ENCODE assay signal across 9 cellular contexts in the genomic region with DNA sequence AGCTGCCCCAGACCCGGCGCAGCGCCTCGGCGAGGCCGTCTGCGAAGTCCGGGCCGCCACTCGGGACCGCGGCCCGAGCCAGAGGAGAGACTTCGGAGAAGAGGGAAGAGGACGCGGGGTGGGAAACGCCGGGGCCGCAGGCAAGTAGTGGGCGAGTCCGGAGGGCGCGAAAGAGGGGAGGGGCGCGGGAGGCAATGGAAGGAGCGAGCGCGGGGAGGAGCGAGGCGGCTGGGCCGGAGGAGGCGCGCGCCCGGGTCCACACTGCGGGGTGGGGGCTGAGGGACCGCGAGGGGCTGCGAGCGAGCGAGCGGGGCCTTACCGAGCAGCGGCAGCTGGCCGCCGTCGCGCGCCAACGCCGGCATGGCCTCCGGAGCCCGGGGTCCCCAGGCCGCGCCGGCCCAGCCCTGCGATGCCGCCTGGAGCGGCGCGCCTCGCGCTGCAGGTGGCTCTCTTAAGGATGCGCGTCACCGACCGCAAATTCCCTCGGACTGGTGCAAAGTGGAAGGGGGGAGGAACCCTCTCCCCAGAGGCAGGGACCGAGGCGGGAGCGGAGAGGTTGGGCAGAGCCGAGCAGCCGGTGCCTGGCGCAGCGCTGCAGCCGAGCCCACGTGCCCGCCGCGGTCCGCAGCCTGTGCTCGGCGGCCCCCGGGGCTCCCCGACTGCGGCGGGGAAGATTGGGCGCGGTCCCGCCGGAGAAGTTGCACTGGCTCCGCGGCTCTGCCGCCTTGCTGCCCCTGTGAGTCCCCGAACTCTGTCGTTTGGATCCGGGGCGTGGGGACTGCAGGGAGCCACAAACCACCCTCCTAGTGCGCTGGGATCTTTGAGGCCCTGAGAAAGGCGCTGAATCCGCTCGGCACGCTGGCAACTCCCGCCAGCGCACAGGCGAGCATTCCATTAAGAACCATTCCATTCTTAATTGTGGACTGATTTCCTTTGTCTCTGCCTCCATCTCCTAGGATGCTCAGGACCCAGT. TPM values are rescaled to one million over a fixed set of nuclear protein-coding genes. Genes with fewer than 3 reads are reported as not detected.
DNase-seq lines count a peak whose midpoint lies in the region; ATAC-seq and TF ChIP-seq lines count a peak whose summit lies in the region.
"Had no signal": no experiment of that assay in that cellular context is flagged by ENCODE, and none has a peak within 500 bp of the region (broad histone marks: within the 10 kb centered on the region; RNA-seq: fewer than 3 reads in every experiment).

A gene (minus strand): TSS at position 428 of the 973 bp plus-strand sequence. CDS start 66 bp downstream, at position 362.

- H3K9ac ChIP-seq in Karpas-422 (ENCODE audit: low read length), result no peak within 1 kb of the TSS

- H4K20me1 ChIP-seq in Karpas-422 (ENCODE audit: insufficient read depth, low read depth, low read length), result no peaks in the 10 kb centered on the region

- TF ChIP-seq EP300 in upper lobe of left lung (IDR thresholded peaks at IDR 0.05), result no peak

- WGBS in esophagus, 2 donors, result 1 to 2% methylated on average over 82 to 106 of the region's 106 CpGs
- WGBS in upper lobe of left lung, 2 donors, result 1 to 3% methylated on average over 48 to 63 of the region's 106 CpGs

- POLR2A ChIA-PET in activated CD4-positive, alpha-beta T cell treated with anti-CD3 and anti-CD28 coated beads, Interleukin-2, amount 10 ng/mL, durations not matched to agents 7 days and 5 days (lab: Charles Lee), result no interaction called here
- POLR2A ChIA-PET in naive thymus-derived CD8-positive, alpha-beta T cell (lab: Charles Lee), result no interaction called here

- H2AFZ ChIP-seq in Karpas-422 (ENCODE audit: low read length), result no peak within 1 kb of the TSS

- CTCF ChIA-PET in activated CD4-positive, alpha-beta T cell treated with anti-CD3 and anti-CD28 coated beads, Interleukin-2, amount 10 ng/mL, durations not matched to agents 7 days and 5 days (lab: Charles Lee), result interaction anchor here (1.1 kb wide), 1 partner anchor 22 kb away, joined by 4 read pairs; no protein-coding TSS in a partner anchor

- H3K36me3 ChIP-seq in Karpas-422 (ENCODE audit: insufficient read depth, low read length) (no peaks in the 10 kb centered on the region), esophagus (ENCODE audit: control insufficient read depth in 2 of 2, insufficient read depth in 2 of 2, low read length in 1 of 2) (no peaks in the 10 kb centered on the region), upper lobe of left lung (no peaks in the 10 kb centered on the region)

- H3K4me3 ChIP-seq in Karpas-422 (ENCODE audit: low read length), result peak within 1 kb of the TSS; percentile 36; the same call in 1 of the 2 replicates
- peak within 1 kb of the TSS; percentile 32 to 45 for H3K4me3 ChIP-seq in esophagus (ENCODE audit: low read depth in 1 of 2, low read length in 2 of 2)
- peak within 1 kb of the TSS in 3 of 4 donors; percentile 43 to 55 (median 53) for H3K4me3 ChIP-seq in upper lobe of left lung

- H3K4me1 Mint-ChIP-seq in activated CD4-positive, alpha-beta T cell treated with anti-CD3 and anti-CD28 coated beads, Interleukin-2, amount 10 ng/mL, durations not matched to agents 7 days and 5 days, result peaks cover 11% of the 10 kb centered on the region
- peaks cover 0 to 10% (median 5%) of the 10 kb centered on the region in 4 donors for H3K4me1 Mint-ChIP-seq in naive thymus-derived CD8-positive, alpha-beta T cell

- TF ChIP-seq CTCF in upper lobe of left lung (IDR thresholded peaks at IDR 0.05), result no peak

- H3K27ac ChIP-seq in Karpas-422 (ENCODE audit: low read length), result no peak within 1 kb of the TSS
- no peak within 1 kb of the TSS for H3K27ac ChIP-seq in esophagus (ENCODE audit: low read depth in 2 of 2, low read length in 1 of 2)
- peak within 1 kb of the TSS in 1 of 4 donors; percentile 55 for H3K27ac ChIP-seq in upper lobe of left lung

- H3K27me3 ChIP-seq in Karpas-422 (ENCODE audit: low read length) (no peaks in the 10 kb centered on the region), esophagus (ENCODE audit: control insufficient read depth in 1 of 2, insufficient read depth in 2 of 2, low read length in 2 of 2) (peaks cover 4 to 20% of the 10 kb centered on the region in 2 donors), upper lobe of left lung (peaks cover 0 to 28% (median 19%) of the 10 kb centered on the region in 4 donors)

- H3K9me3 ChIP-seq in Karpas-422 (ENCODE audit: low read length) (no peaks in the 10 kb centered on the region), esophagus (ENCODE audit: control insufficient read depth in 2 of 2, insufficient read depth in 1 of 2, low read depth in 1 of 2, low read length in 1 of 2) (peaks cover 0 to 3% of the 10 kb centered on the region in 2 donors), upper lobe of left lung (peaks cover 0 to 7% (median 2%) of the 10 kb centered on the region in 4 donors)

- H3K36me3 Mint-ChIP-seq in activated CD4-positive, alpha-beta T cell treated with anti-CD3 and anti-CD28 coated beads, Interleukin-2, amount 10 ng/mL, durations not matched to agents 7 days and 5 days (ENCODE audit: low read depth), result no peaks in the 10 kb centered on the region
- H3K36me3 Mint-ChIP-seq in naive thymus-derived CD8-positive, alpha-beta T cell, result no peaks in the 10 kb centered on the region

- TF ChIP-seq POLR2A in upper lobe of left lung (IDR thresholded peaks at IDR 0.05), result peak in 1 of 4 donors; percentile 58

- H3K4me3 Mint-ChIP-seq in activated CD4-positive, alpha-beta T cell treated with anti-CD3 and anti-CD28 coated beads, Interleukin-2, amount 10 ng/mL, durations not matched to agents 7 days and 5 days, result peak within 1 kb of the TSS; percentile 55
- peak within 1 kb of the TSS; percentile 68 to 79 (median 72) for H3K4me3 Mint-ChIP-seq in naive thymus-derived CD8-positive, alpha-beta T cell

- H3K27me3 Mint-ChIP-seq in activated CD4-positive, alpha-beta T cell treated with anti-CD3 and anti-CD28 coated beads, Interleukin-2, amount 10 ng/mL, durations not matched to agents 7 days and 5 days, result peaks cover 60% of the 10 kb centered on the region
- H3K27me3 Mint-ChIP-seq in naive thymus-derived CD8-positive, alpha-beta T cell, result peaks cover 30 to 64% (median 46%) of the 10 kb centered on the region in 5 donors

- H3K79me2 ChIP-seq in Karpas-422 (ENCODE audit: low read length), result no peaks in the 10 kb centered on the region

- H3K4me2 ChIP-seq in Karpas-422 (ENCODE audit: low read depth, low read length, poor library complexity, severe bottlenecking), result peak within 1 kb of the TSS; percentile 51

- DNase-seq in AML-193 (lab: John Stamatoyannopoulos, UW) (peak; percentile 26 to 37), Karpas-422 (no peak), upper lobe of left lung (peak; percentile 68 to 87)
- peak; percentile 39 for DNase-seq in activated CD4-positive, alpha-beta T cell treated with anti-CD3 and anti-CD28 coated beads, Interleukin-2, amount 10 ng/mL, durations not matched to agents 7 days and 5 days
- DNase-seq in naive thymus-derived CD8-positive, alpha-beta T cell, result peak in 7 of 10 donors; percentile 1 to 20 (median 8)

- no peak within 1 kb of the TSS for H3K27ac Mint-ChIP-seq in activated CD4-positive, alpha-beta T cell treated with anti-CD3 and anti-CD28 coated beads, Interleukin-2, amount 10 ng/mL, durations not matched to agents 7 days and 5 days
- H3K27ac Mint-ChIP-seq in naive thymus-derived CD8-positive, alpha-beta T cell, result peak within 1 kb of the TSS in 1 of 10 donors; percentile 18

- no peaks in the 10 kb centered on the region for H3K9me3 Mint-ChIP-seq in activated CD4-positive, alpha-beta T cell treated with anti-CD3 and anti-CD28 coated beads, Interleukin-2, amount 10 ng/mL, durations not matched to agents 7 days and 5 days
- no peaks in the 10 kb centered on the region for H3K9me3 Mint-ChIP-seq in naive thymus-derived CD8-positive, alpha-beta T cell

- ATAC-seq in GM18909 (IDR thresholded peaks at IDR 0.05; ENCODE audit: poor library complexity, unreplicated experiment) (peak; percentile 52), upper lobe of left lung (ENCODE audit: low FRiP score in 2 of 2) (peak in 1 of 2 donors; percentile 60), GM21381 (IDR thresholded peaks at IDR 0.05; ENCODE audit: unreplicated experiment) (no peak)
- ATAC-seq in naive thymus-derived CD8-positive, alpha-beta T cell, result peak; percentile 69 to 73

- no peaks in the 10 kb centered on the region for H3K9me2 ChIP-seq in Karpas-422 (replicated peaks; ENCODE audit: insufficient read depth, low read length)

- no peaks in the 10 kb centered on the region for H3K4me1 ChIP-seq in Karpas-422 (ENCODE audit: low read length)
- H3K4me1 ChIP-seq in esophagus (ENCODE audit: control insufficient read depth in 2 of 2, insufficient read depth in 2 of 2, low read length in 1 of 2), result peaks cover 6 to 10% of the 10 kb centered on the region in 2 donors
- peaks cover 11 to 21% (median 13%) of the 10 kb centered on the region in 4 donors for H3K4me1 ChIP-seq in upper lobe of left lung

RNA-seq across cellular contexts. Expression of the gene that starts here (rescaled TPM):
- total RNA-seq in Karpas-422 (2014; rRNA removed; shearing (Covaris generic); ENCODE audit: low replicate concordance), result not detected in 2 replicates
- not detected for total RNA-seq in activated CD4-positive, alpha-beta T cell treated with anti-CD3 and anti-CD28 coated beads, Interleukin-2, amount 10 ng/mL, durations not matched to agents 7 days and 5 days
- polyA plus RNA-seq in esophagus, result under 1 TPM; 0.08 to 0.19 TPM
- under 1 TPM; 0.08 to 0.13 TPM for total RNA-seq in naive thymus-derived CD8-positive, alpha-beta T cell
- polyA plus RNA-seq in naive thymus-derived CD8-positive, alpha-beta T cell, result not detected
- 1 to 10 TPM in 5 of 6 donors, under 1 TPM in 1; 0.89 to 6.3 (median 1.6) TPM for total RNA-seq in upper lobe of left lung
- total RNA-seq: pulmonary artery endothelial cell had no signal

Comparison
In these comparisons a context has a peak if more than half of its experiments do, and no peak if none do; other contexts are left out.
1. Peak in DNase-seq in activated CD4-positive, alpha-beta T cell treated with anti-CD3 and anti-CD28 coated beads, Interleukin-2, amount 10 ng/mL, durations not matched to agents 7 days and 5 days; RNA of the gene not detected or under 1 TPM.
2. Peak in DNase-seq and ATAC-seq in naive thymus-derived CD8-positive, alpha-beta T cell; RNA of the gene not detected or under 1 TPM.